1 cellular context compared by ENCODE assay signal in genomic region chr1:232476538-232476950, GRCh38.
TF ChIP-seq lines count a peak whose summit lies in the region.

No MANE protein-coding gene starts in this region.

TF ChIP-seq in SK-N-SH treated with all-trans-retinoic acid at 6 μM for 48 hours, 23 proteins besides CTCF, POLR2A, EP300 and RAD21:
- TF ChIP-seq CREB5 (CRISPR knock-in tag; IDR thresholded peaks at IDR 0.05; ENCODE audit: low read depth) (no peak), PPARA (CRISPR knock-in tag; IDR thresholded peaks at IDR 0.05; ENCODE audit: borderline replicate concordance) (no peak), ZNF565 (CRISPR knock-in tag; conservative IDR thresholded peaks at IDR 0.05; ENCODE audit: low read depth) (no peak), POU6F1 (CRISPR knock-in tag; IDR thresholded peaks at IDR 0.05; ENCODE audit: borderline replicate concordance, low read depth) (no peak), TSHZ2 (CRISPR knock-in tag; IDR thresholded peaks at IDR 0.05) (no peak), CSDC2 (CRISPR knock-in tag; IDR thresholded peaks at IDR 0.05) (no peak), ZNF70 (CRISPR knock-in tag; IDR thresholded peaks at IDR 0.05) (no peak)
